In the genomic region with DNA sequence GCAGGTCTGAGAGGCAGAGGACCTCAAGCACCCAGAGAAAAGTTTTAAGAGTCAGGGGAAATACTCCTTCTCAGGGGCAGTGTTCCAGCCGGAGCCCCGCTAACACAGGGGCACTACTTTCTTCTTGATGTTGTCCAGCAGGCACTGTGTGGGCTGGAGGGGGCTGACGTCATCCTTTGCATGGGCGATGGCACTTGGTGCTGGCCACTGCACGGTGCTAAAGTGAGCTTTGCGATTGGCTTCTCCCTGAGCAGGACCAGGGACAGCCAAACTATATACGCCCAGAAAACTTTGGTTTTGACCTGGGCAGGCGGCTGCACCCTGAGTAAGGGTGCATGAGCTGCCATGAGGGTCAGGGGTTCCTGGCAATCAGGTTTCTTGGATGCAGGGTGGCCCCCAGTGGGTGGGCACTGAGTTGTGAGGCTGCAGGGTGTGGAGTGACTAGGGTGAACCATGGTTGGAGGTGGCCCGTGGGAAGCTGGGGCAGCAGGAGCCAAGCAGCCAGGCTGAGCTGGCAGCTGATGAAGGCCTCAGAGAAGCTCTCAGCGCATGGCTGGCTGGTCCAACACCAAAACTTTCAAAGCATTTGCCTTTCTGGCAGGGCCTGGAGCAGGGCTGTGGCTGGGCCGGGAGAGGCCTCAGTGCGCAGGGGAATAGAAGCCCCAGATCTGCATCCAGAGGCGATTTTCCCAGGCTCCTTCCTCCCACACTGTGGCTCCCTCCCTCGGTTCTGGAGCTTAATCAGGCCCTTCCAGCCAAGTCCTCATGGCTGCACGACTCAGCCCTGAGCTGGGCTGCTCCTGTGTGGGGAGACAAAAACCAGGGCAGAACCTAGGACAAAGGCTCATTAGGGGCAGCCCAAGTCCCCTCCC, we compare ENCODE assay signal across 8 cellular contexts. TPM values are rescaled to one million over a fixed set of nuclear protein-coding genes. Genes with fewer than 3 reads are reported as not detected.
DNase-seq lines count a peak whose midpoint lies in the region; ATAC-seq and TF ChIP-seq lines count a peak whose summit lies in the region.

No MANE protein-coding gene starts in this region.

- H3K4me1 ChIP-seq in ovary (ENCODE audit: insufficient read depth): peaks cover 13% of the 10 kb centered on the region

- H3K4me3 ChIP-seq in ovary: no peak overlapping the region

- POLR2A ChIA-PET in RWPE1 (lab: Yijun Ruan, JAX; ENCODE audit: low non-redundant PET): interaction anchor here (1.5 kb wide), 1 partner anchor 101 kb away, joined by 7 read pairs; the partner anchor contains the start of gene VEGFA

- ATAC-seq in GM19035 (IDR thresholded peaks at IDR 0.05; ENCODE audit: unreplicated experiment): no peak

- H3K9me3 ChIP-seq in ovary: no peaks in the 10 kb centered on the region

- TF ChIP-seq CTCF in RWPE1 (conservative IDR thresholded peaks at IDR 0.05; ENCODE audit: low read depth): no peak
- TF ChIP-seq CTCF in ovary (IDR thresholded peaks at IDR 0.05): no peak

- intact Hi-C loops in ovary (cut with DNase I): loop anchor here (2.0 to 10.0 kb wide), 6 partner anchors 88 to 410 kb away; partner anchors contain the start of gene VEGFA (in 2 of the 4)

- TF ChIP-seq POLR2A in ovary (IDR thresholded peaks at IDR 0.05): no peak

- CTCF ChIA-PET in RWPE1 (lab: Yijun Ruan, JAX): interaction anchor here (0.6 to 5.9 kb wide), 5 partner anchors 79 to 410 kb away, joined by 3 to 33 read pairs (median 8); partner anchors contain the start of gene VEGFA

- H3K27ac ChIP-seq in RWPE1 (peak overlapping the region; percentile 77), ovary (peak overlapping the region; percentile 16 to 22)

- H3K27me3 ChIP-seq in ovary: no peaks in the 10 kb centered on the region

- H3K36me3 ChIP-seq in ovary: no peaks in the 10 kb centered on the region

- 17 to 23% (median 22%) methylated on average over 15 of the region's 15 CpGs for WGBS in ovary, 3 donors

- DNase-seq in C1 segment of cervical spinal cord (lab: John Stamatoyannopoulos, UW) (peak in 9 of 14 donors; percentile 13 to 62 (median 42)), RWPE1 (ENCODE audit: low spot score) (no peak), fibroblast of peridontal ligament (ENCODE audit: extremely low read depth) (peak; percentile 83), ovary (peak; percentile 56 to 80 (median 68)), NCI-H345 treated with DMSO at 0.1 percent for 48 hours (lab: John Stamatoyannopoulos, UW; ENCODE audit: unreplicated experiment) (no peak), NCI-H1417 treated with DMSO at 0.1 percent for 48 hours (lab: John Stamatoyannopoulos, UW) (no peak), NCI-H2029 (lab: John Stamatoyannopoulos, UW) (no peak)

- no peak for TF ChIP-seq EP300 in ovary (IDR thresholded peaks at IDR 0.05)

RNA-seq across cellular contexts. Expression of gene MRPS18A, which starts 18.3 kb away (rescaled TPM):
- 10 to 100 TPM; 21.9 to 44.1 (median 25.9) TPM for total RNA-seq in ovary
- polyA plus RNA-seq in ovary: 10 to 100 TPM; 35.1 to 45.0 TPM

RNA-seq across cellular contexts. Expression of gene RSPH9, which starts 24.4 kb away (rescaled TPM):
- total RNA-seq in ovary: 1 to 10 TPM in 1 of 7 donors, under 1 TPM in 5, not detected in 1; 0.20 to 4.7 (median 0.44) TPM
- polyA plus RNA-seq in ovary: under 1 TPM; 0.25 to 0.70 TPM

RNA-seq across cellular contexts. Expression of gene MAD2L1BP, which starts 33.6 kb away (rescaled TPM):
- total RNA-seq in ovary: 10 to 100 TPM; 11.9 to 28.4 (median 16.8) TPM
- 10 to 100 TPM; 16.0 to 23.9 TPM for polyA plus RNA-seq in ovary

RNA-seq across cellular contexts. Expression of gene GTPBP2, which starts 40.2 kb away (rescaled TPM):
- 10 to 100 TPM; 24.9 to 60.4 (median 36.5) TPM for total RNA-seq in ovary
- polyA plus RNA-seq in ovary: 10 to 100 TPM; 28.8 to 31.9 TPM

Comparison
In these comparisons a context has a peak if more than half of its experiments do, and no peak if none do; other contexts are left out.
1. DNase-seq: peak in C1 segment of cervical spinal cord (9 of 14), fibroblast of peridontal ligament (single experiment) and ovary (5 of 5); none in RWPE1 (single experiment), NCI-H345 treated with DMSO at 0.1 percent for 48 hours (single experiment), NCI-H1417 treated with DMSO at 0.1 percent for 48 hours (single experiment) and NCI-H2029 (single experiment).